Comparison of ENCODE assay signal across 9 cellular contexts in the genomic region with DNA sequence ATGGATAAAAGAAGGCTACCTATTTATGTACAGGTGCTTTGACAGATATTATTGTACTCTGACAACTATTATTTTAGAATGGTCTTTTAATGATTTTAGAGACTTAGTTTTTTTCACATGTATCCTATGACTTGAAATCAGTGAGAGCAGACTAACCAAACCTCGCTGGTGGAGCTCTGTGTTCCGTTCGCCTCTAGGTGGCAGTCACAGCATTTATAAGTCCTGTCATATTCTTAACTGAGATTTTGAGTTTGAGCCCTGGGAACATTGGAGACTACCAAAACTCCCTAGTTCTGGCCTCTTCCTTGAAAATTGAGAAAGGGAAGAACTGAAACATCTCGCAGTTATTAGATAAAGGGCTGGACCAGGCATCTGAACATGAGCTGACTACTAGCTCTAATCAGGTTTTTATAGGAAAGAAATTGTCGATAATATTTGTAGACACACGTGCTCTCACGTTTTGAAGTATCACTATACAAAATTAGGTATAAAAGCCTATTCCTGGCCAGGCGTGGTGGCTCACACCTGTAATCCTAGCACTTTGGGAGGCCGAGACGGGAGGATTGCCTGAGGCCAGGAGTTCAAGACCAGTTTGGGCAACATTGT. TPM values are rescaled to one million over a fixed set of nuclear protein-coding genes. Genes with fewer than 3 reads are reported as not detected.
DNase-seq lines count a peak whose midpoint lies in the region; ATAC-seq and TF ChIP-seq lines count a peak whose summit lies in the region.
"Had no signal": no experiment of that assay in that cellular context is flagged by ENCODE, and none has a peak within 500 bp of the region (broad histone marks: within the 10 kb centered on the region; RNA-seq: fewer than 3 reads in every experiment).

No MANE protein-coding gene starts in this region.

- H3K4me3 ChIP-seq in endodermal cell (ENCODE audit: low read length), result no peak overlapping the region

- H3K27ac Mint-ChIP-seq in endodermal cell (no peak overlapping the region), mesothelial cell of epicardium (no peak overlapping the region)
- H3K27ac Mint-ChIP-seq: IgD-negative memory B cell had no signal

- DNase-seq in COLO668 (lab: John Stamatoyannopoulos, UW; ENCODE audit: unreplicated experiment) (peak; percentile 71), HK-2 (ENCODE audit: unreplicated experiment) (peak; percentile 49), NCI-H82 (lab: John Stamatoyannopoulos, UW) (peak; percentile 80), endodermal cell (peak; percentile 90), mesothelial cell of epicardium (ENCODE audit: low spot score in 2 of 2, unreplicated experiment in 2 of 2) (peak; percentile 40 to 72)
- peak; percentile 71 for DNase-seq in activated CD8-positive, alpha-beta memory T cell treated with anti-CD3 and anti-CD28 coated beads for 24 hours
- DNase-seq in stimulated activated CD8-positive, alpha-beta memory T cell treated with anti-CD3 and anti-CD28 coated beads, Interleukin-4, amount 100 ng/mL, for 4 hours (ENCODE audit: low read depth in 2 of 2, low spot score in 1 of 2), result peak; percentile 6 to 9

- no peak for ATAC-seq in HG02840 (IDR thresholded peaks at IDR 0.05; ENCODE audit: low FRiP score, unreplicated experiment)

- H3K4me3 Mint-ChIP-seq in endodermal cell (no peak overlapping the region), mesothelial cell of epicardium (no peak overlapping the region)
- H3K4me3 Mint-ChIP-seq: IgD-negative memory B cell had no signal

- H3K4me1 ChIP-seq in endodermal cell (ENCODE audit: control insufficient read depth, insufficient read depth, low read length), result peaks cover 25% of the 10 kb centered on the region

- H3K27me3 Mint-ChIP-seq in endodermal cell (ENCODE audit: insufficient read depth) (no peaks in the 10 kb centered on the region), mesothelial cell of epicardium (ENCODE audit: low read depth) (no peaks in the 10 kb centered on the region)
- H3K27me3 Mint-ChIP-seq: IgD-negative memory B cell had no signal

- no peak overlapping the region for H3K27ac ChIP-seq in endodermal cell (ENCODE audit: low read depth, low read length)

- no peaks in the 10 kb centered on the region for H3K9me3 Mint-ChIP-seq in endodermal cell
- H3K9me3 Mint-ChIP-seq in mesothelial cell of epicardium, result no peaks in the 10 kb centered on the region
- H3K9me3 Mint-ChIP-seq: IgD-negative memory B cell had no signal

- H3K9me3 ChIP-seq in endodermal cell (ENCODE audit: control insufficient read depth, low read length), result no peaks in the 10 kb centered on the region

- TF ChIP-seq CTCF in endodermal cell (conservative IDR thresholded peaks at IDR 0.05) (peak; percentile 89), mesothelial cell of epicardium (IDR thresholded peaks at IDR 0.05; ENCODE audit: unreplicated experiment) (peak; percentile 72)

- H3K27me3 ChIP-seq in endodermal cell (ENCODE audit: control insufficient read depth, insufficient read depth, low read length, poor library complexity, severe bottlenecking), result no peaks in the 10 kb centered on the region

- no peak overlapping the region for H3K9ac ChIP-seq in endodermal cell (ENCODE audit: extremely low read depth, low read length, poor library complexity, severe bottlenecking)

- H3K36me3 ChIP-seq in endodermal cell (ENCODE audit: control insufficient read depth, insufficient read depth, low read length), result peaks cover 13% of the 10 kb centered on the region

- peaks cover 11% of the 10 kb centered on the region for H3K36me3 Mint-ChIP-seq in endodermal cell (ENCODE audit: low read depth)
- peaks cover 2% of the 10 kb centered on the region for H3K36me3 Mint-ChIP-seq in mesothelial cell of epicardium

- WGBS in endodermal cell (ENCODE audit: insufficient coverage in 1 of 2, insufficient read length in 1 of 2), 2 experiments, result 52 to 61% methylated on average over 6 to 10 of the region's 10 CpGs

- H3K4me1 Mint-ChIP-seq in endodermal cell (peaks cover 43% of the 10 kb centered on the region), mesothelial cell of epicardium (peaks cover 24% of the 10 kb centered on the region)
- H3K4me1 Mint-ChIP-seq: IgD-negative memory B cell had no signal

RNA-seq across cellular contexts. Expression of a gene that starts 48.3 kb away (rescaled TPM):
- total RNA-seq in endodermal cell, result 10 to 100 TPM; 50.5 to 54.2 TPM
- polyA plus RNA-seq in endodermal cell (2013, experiment 1 of 2), result 22.0 TPM
- polyA plus RNA-seq in endodermal cell (2013, experiment 2 of 2), result 22.6 TPM
- 42.5 to 45.8 TPM (median 45.2 TPM) in 3 replicates for total RNA-seq in mesothelial cell of epicardium

RNA-seq across cellular contexts. Expression of a gene that starts 48.6 kb away (rescaled TPM):
- total RNA-seq in endodermal cell (10 to 100 TPM; 32.2 to 36.3 TPM), mesothelial cell of epicardium (25.5 to 26.3 TPM (median 26.2 TPM) in 3 replicates)
- 39.3 TPM for polyA plus RNA-seq in endodermal cell (2013, experiment 1 of 2)
- 39.0 TPM for polyA plus RNA-seq in endodermal cell (2013, experiment 2 of 2)

Comparison
In these comparisons a context has a peak if more than half of its experiments do, and no peak if none do; other contexts are left out.
1. DNase-seq: peak in every context shown above with its lines; median percentile 90 in endodermal cell; 80 in NCI-H82; 71 in COLO668; 71 in activated CD8-positive, alpha-beta memory T cell treated with anti-CD3 and anti-CD28 coated beads for 24 hours; 56 in mesothelial cell of epicardium; 49 in HK-2; 8 in stimulated activated CD8-positive, alpha-beta memory T cell treated with anti-CD3 and anti-CD28 coated beads, Interleukin-4, amount 100 ng/mL, for 4 hours.